ENCODE assay signal across 8 cellular contexts in the genomic region with DNA sequence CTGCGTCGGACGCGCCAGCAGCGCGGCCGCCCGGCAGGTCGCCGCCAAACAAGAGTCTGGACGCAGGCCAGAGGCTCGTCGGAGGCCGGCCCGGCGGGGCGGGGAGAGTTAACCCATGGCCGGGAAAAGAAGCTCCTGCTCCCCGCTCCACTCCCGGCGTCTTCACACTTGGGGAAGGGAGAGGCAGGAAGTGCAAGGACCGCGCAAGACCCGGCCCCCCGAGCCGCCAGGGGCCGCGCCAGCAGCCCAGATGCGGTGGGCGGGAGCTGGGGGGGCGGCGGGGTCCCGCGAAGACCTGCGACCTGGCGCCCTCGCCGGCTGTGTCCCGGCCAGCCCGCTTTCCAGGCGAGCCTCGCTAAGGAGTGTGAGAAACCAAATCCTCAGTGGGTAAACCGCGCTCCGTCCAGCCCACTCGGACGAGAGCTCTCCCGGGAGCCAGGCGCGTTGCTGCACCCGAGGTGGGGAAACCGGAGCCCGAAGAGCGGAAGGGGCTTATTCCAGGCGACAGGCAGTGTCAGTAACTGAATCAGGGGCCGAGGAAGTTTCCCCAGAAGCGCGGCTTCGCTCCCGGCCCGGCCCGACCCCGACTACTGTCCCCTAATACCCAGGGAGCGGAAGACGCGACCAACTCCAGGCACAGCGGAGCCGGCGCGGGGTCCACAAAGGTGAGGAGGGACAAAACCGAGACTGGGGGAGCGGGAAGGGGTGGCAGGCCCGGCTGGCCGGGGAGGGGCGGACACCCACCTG. TPM values are rescaled to one million over a fixed set of nuclear protein-coding genes. Genes with fewer than 3 reads are reported as not detected.
DNase-seq lines count a peak whose midpoint lies in the region; ATAC-seq and TF ChIP-seq lines count a peak whose summit lies in the region.

No MANE protein-coding gene starts in this region.

- no peak overlapping the region; the same call in 1 of the 2 replicates for H3K27ac ChIP-seq in WERI-Rb-1

- peak; percentile 77 for DNase-seq in GM03348 (ENCODE audit: low spot score)
- DNase-seq in WERI-Rb-1: peak; percentile 40
- DNase-seq in fibroblast of gingiva (ENCODE audit: low read depth): peak; percentile 55
- DNase-seq in naive B cell: no peak
- no peak for DNase-seq in GDM1 (lab: John Stamatoyannopoulos, UW)
- no peak for DNase-seq in SKM-1 (lab: John Stamatoyannopoulos, UW; ENCODE audit: unreplicated experiment)

- H3K27me3 Mint-ChIP-seq in naive B cell: peaks cover 24 to 43% (median 38%) of the 10 kb centered on the region in 3 donors

- no peaks in the 10 kb centered on the region for H3K36me3 ChIP-seq in WERI-Rb-1

- H3K9me3 Mint-ChIP-seq in naive B cell: peaks cover 0 to 17% (median 5%) of the 10 kb centered on the region in 7 donors

- H3K9me3 ChIP-seq in WERI-Rb-1 (ENCODE audit: severe bottlenecking): peaks cover 3% of the 10 kb centered on the region

- peaks cover 16 to 29% (median 16%) of the 10 kb centered on the region in 3 donors for H3K4me1 Mint-ChIP-seq in naive B cell

- H3K4me3 Mint-ChIP-seq in naive B cell: peak overlapping the region; percentile 78 to 92 (median 86)

- peak overlapping the region in 1 of 6 donors; percentile 10 for H3K27ac Mint-ChIP-seq in naive B cell

- peak overlapping the region; percentile 59 for H3K4me3 ChIP-seq in WERI-Rb-1 (ENCODE audit: low read depth, low read length)

- ATAC-seq in HG02759 (IDR thresholded peaks at IDR 0.05; ENCODE audit: unreplicated experiment) (peak; percentile 17), naive B cell (ENCODE audit: low read depth in 2 of 2) (peak; percentile 29 to 35), HG02571 (IDR thresholded peaks at IDR 0.05; ENCODE audit: unreplicated experiment) (no peak)

- H3K27me3 ChIP-seq in WERI-Rb-1 (ENCODE audit: insufficient read depth, low read depth, severe bottlenecking): no peaks in the 10 kb centered on the region

- peaks cover 0 to 8% of the 10 kb centered on the region in 2 donors for H3K36me3 Mint-ChIP-seq in naive B cell

- no peak for TF ChIP-seq CTCF in WERI-Rb-1 (IDR thresholded peaks at IDR 0.05; ENCODE audit: low read depth, low read length)

RNA-seq across cellular contexts. Expression of a gene that starts 0.7 kb away (rescaled TPM):
- not detected for polyA plus RNA-seq in naive B cell (ENCODE audit: low read depth in 6 of 6)

Comparison
In these comparisons a context has a peak if more than half of its experiments do, and no peak if none do; other contexts are left out.
1. DNase-seq: peak in GM03348 (single experiment), WERI-Rb-1 (single experiment) and fibroblast of gingiva (single experiment); none in naive B cell (single experiment), GDM1 (single experiment) and SKM-1 (single experiment).